Comparison of ENCODE assay signal across 10 cellular contexts in genomic region chr11:114058026-114058706, GRCh38. TPM values are rescaled to one million over a fixed set of nuclear protein-coding genes. Genes with fewer than 3 reads are reported as not detected.
DNase-seq lines count a peak whose midpoint lies in the region; ATAC-seq, FAIRE-seq and TF ChIP-seq lines count a peak whose summit lies in the region.
"Had no signal": no experiment of that assay in that cellular context is flagged by ENCODE, and none has a peak within 500 bp of the region (broad histone marks: within the 10 kb centered on the region; RNA-seq: fewer than 3 reads in every experiment).

No MANE protein-coding gene starts in this region.

- no peaks in the 10 kb centered on the region for H3K9me3 ChIP-seq in small intestine (ENCODE audit: control insufficient read depth, low read depth)

- ATAC-seq in HG02938 (IDR thresholded peaks at IDR 0.05; ENCODE audit: unreplicated experiment), result no peak
- ATAC-seq in esophagus mucosa, result no peak

- TF ChIP-seq CTCF in cardiac fibroblast (IDR thresholded peaks at IDR 0.05; ENCODE audit: low read depth, low read length), result no peak

- peak overlapping the region; percentile 52 to 88 for H3K4me3 ChIP-seq in cardiac fibroblast (replicated peaks in 1 of 2; ENCODE audit: low read depth in 2 of 2, low read length in 2 of 2)
- H3K4me3 ChIP-seq in small intestine (ENCODE audit: low read depth in 1 of 2, low read length in 2 of 2), result peak overlapping the region in 1 of 2 donors; percentile 98

- H3K9me3 Mint-ChIP-seq in IgD-negative memory B cell, result no peaks in the 10 kb centered on the region

- H3K4me3 Mint-ChIP-seq in IgD-negative memory B cell, result peak overlapping the region; percentile 17 to 92 (median 46)

- H3K27me3 Mint-ChIP-seq in IgD-negative memory B cell, result peaks cover 42% of the 10 kb centered on the region

- peaks cover 0 to 5% of the 10 kb centered on the region in 2 donors for H3K27me3 ChIP-seq in small intestine (ENCODE audit: control insufficient read depth in 2 of 2, insufficient read depth in 2 of 2, low read length in 2 of 2)

- no peaks in the 10 kb centered on the region for H3K36me3 ChIP-seq in small intestine (ENCODE audit: control insufficient read depth in 2 of 2, insufficient read depth in 2 of 2, low read length in 2 of 2)

- 65 to 69% (median 66%) methylated on average over 25 of the region's 25 CpGs for whole genome bisulfite sequencing in small intestine, 3 donors

- FAIRE-seq in small intestine (lab: Jason Lieb, UNC), result no peak
- FAIRE-seq: TTC549 had no signal

- DNase-seq in cardiac fibroblast (ENCODE audit: low read depth in 2 of 2) (peak; percentile 54 to 74), kidney tubule cell (ENCODE audit: low spot score) (peak; percentile 30), small intestine (peak; percentile 17)
- DNase-seq in stimulated activated CD4-positive, alpha-beta T cell treated with anti-CD3 and anti-CD28 coated beads, Interleukin-12 subunit alpha, Interleukin-12 subunit beta, amount 100 ng/mL, for 4 hours, result no peak
- no peak for DNase-seq in activated CD4-positive, alpha-beta T cell treated with anti-CD3 and anti-CD28 coated beads for 4 hours
- DNase-seq: NCI-H510A had no signal

- H3K36me3 Mint-ChIP-seq in IgD-negative memory B cell, result no peaks in the 10 kb centered on the region

- peaks cover 0 to 8% (median 5%) of the 10 kb centered on the region in 3 donors for H3K4me1 Mint-ChIP-seq in IgD-negative memory B cell

- peak overlapping the region in 1 of 2 donors; percentile 49 for H3K27ac ChIP-seq in small intestine (ENCODE audit: low read depth in 1 of 2, low read length in 1 of 2)

- no peak overlapping the region for H3K27ac Mint-ChIP-seq in IgD-negative memory B cell

- peaks cover 0 to 1% of the 10 kb centered on the region in 2 donors for H3K4me1 ChIP-seq in small intestine (ENCODE audit: control insufficient read depth in 2 of 2, insufficient read depth in 1 of 2, low read depth in 1 of 2, low read length in 1 of 2)

RNA-seq across cellular contexts. Expression of gene ZBTB16, which starts 1.3 kb away (rescaled TPM):
- polyA plus RNA-seq in IgD-negative memory B cell (9.7 TPM), small intestine (10 to 100 TPM in 2 of 3 donors, 1 to 10 TPM in 1; 7.8 to 32.4 (median 27.1) TPM)
- total RNA-seq in esophagus mucosa, result 5.4 TPM

Comparison
In these comparisons a context has a peak if more than half of its experiments do, and no peak if none do; other contexts are left out.
1. DNase-seq: peak in cardiac fibroblast (2 of 2), kidney tubule cell (single experiment) and small intestine (single experiment); none in stimulated activated CD4-positive, alpha-beta T cell treated with anti-CD3 and anti-CD28 coated beads, Interleukin-12 subunit alpha, Interleukin-12 subunit beta, amount 100 ng/mL, for 4 hours (single experiment) and activated CD4-positive, alpha-beta T cell treated with anti-CD3 and anti-CD28 coated beads for 4 hours (0 of 2).